In genomic region chr12:62640910-62641448, GRCh38 we compare ENCODE assay signal across 8 cellular contexts.
DNase-seq lines count a peak whose midpoint lies in the region; ATAC-seq, FAIRE-seq and TF ChIP-seq lines count a peak whose summit lies in the region.

No MANE protein-coding gene starts in this region.

- TF ChIP-seq RAD21 in GM12878 (IDR thresholded peaks at IDR 0.05; ENCODE audit: insufficient read depth, low read depth, low read length) = peak; percentile 26; the same call in 1 of the 2 replicates

- H3K79me2 ChIP-seq in GM12878 (ENCODE audit: control insufficient read depth, insufficient read depth, low read length) = no peaks in the 10 kb centered on the region

- in situ Hi-C loops in GM12878 (cut with MboI) = no loop called here

- H3K9me3 ChIP-seq in GM12878 (replicated peaks; ENCODE audit: control insufficient read depth, insufficient read depth, low read length) = no peaks in the 10 kb centered on the region
- H3K9me3 ChIP-seq in breast epithelium = no peaks in the 10 kb centered on the region

- 2% methylated on average over 4 of the region's 4 CpGs for WGBS in GM12878 (ENCODE audit: insufficient coverage, insufficient replicate concordance, low lambda C conversion rate, missing lambda C conversion rate)

- TF ChIP-seq POLR2A in GM12878 (IDR thresholded peaks at IDR 0.05; ENCODE audit: low read depth, low read length) = no peak
- TF ChIP-seq POLR2A in breast epithelium (IDR thresholded peaks at IDR 0.05) = no peak

- no peaks in the 10 kb centered on the region for H4K20me1 ChIP-seq in GM12878 (ENCODE audit: control insufficient read depth, insufficient read depth)

- CTCF ChIA-PET in GM12878 (lab: Yijun Ruan, JAX) = interaction anchor here (0.7 to 1.7 kb wide), 9 partner anchors 10 to 172 kb away, joined by 3 to 8 read pairs (median 4); no protein-coding TSS in a partner anchor

- POLR2A ChIA-PET in GM12878 (lab: Charles Lee) = interaction anchor here (0.6 to 1.4 kb wide), 6 partner anchors 28 to 173 kb away, joined by 3 to 7 read pairs (median 3); no protein-coding TSS in a partner anchor

- TF ChIP-seq CTCF in GM06990 (IDR thresholded peaks at IDR 0.05; ENCODE audit: insufficient read depth, low read length, poor library complexity, severe bottlenecking) = peak; percentile 15
- TF ChIP-seq CTCF in GM12878 (IDR thresholded peaks at IDR 0.05 in 2 of 3, conservative IDR thresholded peaks at IDR 0.05 in 1 of 3; ENCODE audit: control insufficient read depth in 2 of 3, extremely low read depth in 1 of 3, insufficient read depth in 1 of 3, low read depth in 3 of 3, low read length in 3 of 3) = no peak
- no peak for TF ChIP-seq CTCF in breast epithelium (IDR thresholded peaks at IDR 0.05)

- peak overlapping the region; percentile 47 for H2AFZ ChIP-seq in GM12878 (ENCODE audit: control insufficient read depth, low read depth, low read length)

- H3K4me2 ChIP-seq in GM12878 (ENCODE audit: control insufficient read depth, insufficient read depth) = peak overlapping the region; percentile 67; the same call in 1 of the 2 replicates

- peak; percentile 69 for FAIRE-seq in GM12878 (lab: Jason Lieb, UNC)

- ATAC-seq in GM21515 (IDR thresholded peaks at IDR 0.05; ENCODE audit: unreplicated experiment) (peak; percentile 90), GM12878 (peak; percentile 95)

- intact Hi-C loops in GM12878 (cut with micrococcal nuclease; ENCODE audit: unreplicated experiment) = loop anchor here (5.0 kb wide), 1 partner anchor 91 kb away; no protein-coding TSS in a partner anchor
- intact Hi-C loops in breast epithelium (cut with DNase I; ENCODE audit: low total_unique reads) = loop anchor here (10.0 kb wide), 1 partner anchor 84 kb away; no protein-coding TSS in a partner anchor

- H3K36me3 ChIP-seq in GM06990 (ENCODE audit: control insufficient read depth, insufficient read depth, low read length) (no peaks in the 10 kb centered on the region), GM12878 (ENCODE audit: control insufficient read depth in 2 of 2, insufficient read depth in 2 of 2, low read length in 1 of 2) (no peaks in the 10 kb centered on the region), breast epithelium (no peaks in the 10 kb centered on the region)

- H3K27ac ChIP-seq in GM12878 (ENCODE audit: control insufficient read depth, insufficient read depth) (no peak overlapping the region), breast epithelium (no peak overlapping the region)

- peak overlapping the region; percentile 23 for H3K4me3 ChIP-seq in GM06990 (replicated peaks; ENCODE audit: low read depth, low read length)
- peak overlapping the region; percentile 4; the same call in 1 of the 2 replicates for H3K4me3 ChIP-seq in GM12878
- no peak overlapping the region for H3K4me3 ChIP-seq in breast epithelium

- BruUV-seq in GM12878 (replicated peaks; lab: Mats Ljungman, UMichigan) = no TSS peak

- H3K4me1 ChIP-seq in GM12878 (ENCODE audit: control insufficient read depth, insufficient read depth, low read length) = peaks cover 6% of the 10 kb centered on the region; the same call in 1 of the 2 replicates
- no peaks in the 10 kb centered on the region for H3K4me1 ChIP-seq in breast epithelium

- DNase-seq in GM06990 (ENCODE audit: extremely low read depth, insufficient read length) (peak; percentile 60), HT1080 (ENCODE audit: low read depth) (peak; percentile 76), GM12878 (ENCODE audit: low read depth, low spot score) (peak; percentile 27), NCI-H1436 treated with DMSO at 0.1 percent for 48 hours (lab: John Stamatoyannopoulos, UW) (no peak), SIG-M5 (lab: John Stamatoyannopoulos, UW) (no peak), breast epithelium (ENCODE audit: low spot score in 2 of 2) (no peak)
- DNase-seq in stimulated activated CD4-positive, alpha-beta T cell treated with anti-CD3 and anti-CD28 coated beads, TNF-alpha, amount 100 ng/mL, for 48 hours (ENCODE audit: low read depth in 3 of 3) = peak in 2 of 3 donors; percentile 5 to 18

- SMC1A ChIA-PET in GM12878 (lab: Charles Lee; ENCODE audit: uncharacterized antibody, unreplicated experiment) = interaction anchor here (0.6 to 2.1 kb wide), 13 partner anchors 8 to 203 kb away, joined by 3 to 12 read pairs (median 4); no protein-coding TSS in a partner anchor

- H3K27me3 ChIP-seq in GM06990 (replicated peaks; ENCODE audit: control insufficient read depth, insufficient read depth, low read length) = no peaks in the 10 kb centered on the region
- no peaks in the 10 kb centered on the region for H3K27me3 ChIP-seq in GM12878 (replicated peaks in 1 of 2; ENCODE audit: control insufficient read depth in 2 of 2, insufficient read depth in 2 of 2, low read length in 1 of 2)
- H3K27me3 ChIP-seq in breast epithelium = no peaks in the 10 kb centered on the region

- TF ChIP-seq EP300 in GM12878 (IDR thresholded peaks at IDR 0.05; ENCODE audit: borderline replicate concordance in 1 of 2, control insufficient read depth in 1 of 2, low read depth in 2 of 2, low read length in 2 of 2) = 0 out of 4 replicates have a peak, but pooled peaks of 1 of the 2 experiments have one; percentile 21

- RAD21 ChIA-PET in GM12878 (lab: Charles Lee; ENCODE audit: unreplicated experiment) = interaction anchor here (0.6 to 2.0 kb wide), 8 partner anchors 9 to 156 kb away, joined by 3 to 13 read pairs (median 4); no protein-coding TSS in a partner anchor

- H3K9ac ChIP-seq in GM12878 (ENCODE audit: control insufficient read depth, insufficient read depth, low read length) = peak overlapping the region; percentile 21; the same call in 1 of the 2 replicates

TF ChIP-seq in GM12878, 131 proteins besides CTCF, POLR2A, EP300 and RAD21 (continues in another document):
- TF ChIP-seq RELA (IDR thresholded peaks at IDR 0.05; ENCODE audit: borderline replicate concordance, partially characterized antibody) (no peak), GABPA (IDR thresholded peaks at IDR 0.05; ENCODE audit: low read depth) (peak; percentile 26; the same call in 1 of the 2 replicates), IRF4 (IDR thresholded peaks at IDR 0.05; ENCODE audit: low read depth, low read length) (peak; percentile 66; the same call in 1 of the 2 replicates), CEBPB (IDR thresholded peaks at IDR 0.05; ENCODE audit: borderline replicate concordance in 1 of 2, low read depth in 2 of 2, low read length in 2 of 2) (no peak), CBX3 (IDR thresholded peaks at IDR 0.05; ENCODE audit: borderline replicate concordance, low read depth) (no peak), NKRF (conservative IDR thresholded peaks at IDR 0.05) (no peak), EED (IDR thresholded peaks at IDR 0.05; ENCODE audit: low read depth) (peak; percentile 74; the same call in 1 of the 2 replicates), NFIC (IDR thresholded peaks at IDR 0.05; ENCODE audit: low read depth, low read length) (peak; percentile 89), MTA3 (IDR thresholded peaks at IDR 0.05; ENCODE audit: borderline replicate concordance, low read length) (no peak), IKZF2 (IDR thresholded peaks at IDR 0.05) (peak; percentile 28 to 48; a peak in 3 of 4 replicates), E4F1 (IDR thresholded peaks at IDR 0.05; ENCODE audit: borderline replicate concordance, partially characterized antibody) (no peak), MEF2A (IDR thresholded peaks at IDR 0.05; ENCODE audit: insufficient read depth, low read depth, low read length) (no peak), POLR2AphosphoS5 (IDR thresholded peaks at IDR 0.05; ENCODE audit: low read length) (no peak), MTA2 (IDR thresholded peaks at IDR 0.05; ENCODE audit: low read depth) (peak; percentile 28; the same call in 1 of the 2 replicates)
- TF ChIP-seq, protein P1, sequence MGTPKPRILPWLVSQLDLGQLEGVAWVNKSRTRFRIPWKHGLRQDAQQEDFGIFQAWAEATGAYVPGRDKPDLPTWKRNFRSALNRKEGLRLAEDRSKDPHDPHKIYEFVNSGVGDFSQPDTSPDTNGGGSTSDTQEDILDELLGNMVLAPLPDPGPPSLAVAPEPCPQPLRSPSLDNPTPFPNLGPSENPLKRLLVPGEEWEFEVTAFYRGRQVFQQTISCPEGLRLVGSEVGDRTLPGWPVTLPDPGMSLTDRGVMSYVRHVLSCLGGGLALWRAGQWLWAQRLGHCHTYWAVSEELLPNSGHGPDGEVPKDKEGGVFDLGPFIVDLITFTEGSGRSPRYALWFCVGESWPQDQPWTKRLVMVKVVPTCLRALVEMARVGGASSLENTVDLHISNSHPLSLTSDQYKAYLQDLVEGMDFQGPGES (IDR thresholded peaks at IDR 0.05) = no peak

Comparison
In these comparisons a context has a peak if more than half of its experiments do, and no peak if none do; other contexts are left out.
1. DNase-seq: peak in GM06990 (single experiment), HT1080 (single experiment), GM12878 (single experiment) and stimulated activated CD4-positive, alpha-beta T cell treated with anti-CD3 and anti-CD28 coated beads, TNF-alpha, amount 100 ng/mL, for 48 hours (2 of 3); none in NCI-H1436 treated with DMSO at 0.1 percent for 48 hours (single experiment), SIG-M5 (single experiment) and breast epithelium (0 of 2).
2. H3K4me3 ChIP-seq: peak in GM06990 (single experiment) and GM12878 (single experiment); none in breast epithelium (0 of 3).